In the genomic region with DNA sequence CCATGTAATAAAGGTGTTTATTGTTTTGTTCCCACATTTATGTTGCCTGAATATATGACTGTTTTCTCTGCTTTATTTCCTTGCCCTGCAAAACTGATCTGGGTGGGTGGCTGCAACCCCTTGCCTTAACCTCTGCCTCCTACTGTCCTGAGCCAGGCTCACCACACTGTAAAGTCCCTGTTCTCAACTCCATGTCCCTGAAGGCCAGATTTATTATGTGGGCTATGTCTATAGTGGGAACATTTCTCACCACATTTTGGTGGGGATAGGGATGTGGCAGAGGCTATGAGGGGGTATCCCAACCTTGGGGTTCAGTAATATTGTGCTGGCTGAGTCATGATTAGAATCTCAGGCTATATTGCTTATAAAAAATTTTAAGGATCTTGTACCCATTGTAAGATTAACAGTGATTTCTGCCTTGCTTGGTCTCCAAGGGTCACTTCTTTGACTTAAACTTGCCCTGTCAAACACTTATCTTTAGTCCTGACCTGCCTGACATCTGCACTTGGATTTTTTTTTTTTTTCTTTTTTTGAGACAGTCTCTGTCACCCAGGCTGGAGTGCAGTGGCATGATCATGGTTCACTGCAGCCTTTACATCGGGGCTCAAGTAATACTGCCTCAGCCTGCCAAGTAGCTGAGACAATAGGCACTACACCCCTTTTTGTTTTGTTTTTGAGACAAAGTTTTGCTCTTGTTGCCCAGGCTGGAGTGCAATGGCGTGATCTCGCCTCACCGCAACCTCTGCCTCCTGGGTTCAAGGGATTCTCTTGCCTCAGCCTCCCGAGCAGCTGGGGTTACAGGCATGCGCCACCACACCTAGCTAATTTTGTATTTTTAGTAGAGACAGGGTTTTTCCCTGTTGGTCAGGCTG, we compare ENCODE assay signal across 14 cellular contexts. TPM values are rescaled to one million over a fixed set of nuclear protein-coding genes. Genes with fewer than 3 reads are reported as not detected.
DNase-seq lines count a peak whose midpoint lies in the region; ATAC-seq and TF ChIP-seq lines count a peak whose summit lies in the region.
"Had no signal": no experiment of that assay in that cellular context is flagged by ENCODE, and none has a peak within 500 bp of the region (broad histone marks: within the 10 kb centered on the region; RNA-seq: fewer than 3 reads in every experiment).

No MANE protein-coding gene starts in this region.

- H3K4me3 Mint-ChIP-seq in activated CD4-positive, alpha-beta T cell treated with anti-CD3 and anti-CD28 coated beads for 36 hours, result peak overlapping the region; percentile 96
- peak overlapping the region; percentile 94 for H3K4me3 Mint-ChIP-seq in activated naive CD8-positive, alpha-beta T cell treated with anti-CD3 and anti-CD28 coated beads for 36 hours
- peak overlapping the region in 3 of 10 donors; percentile 34 to 72 (median 37) for H3K4me3 Mint-ChIP-seq in naive thymus-derived CD8-positive, alpha-beta T cell

- DNase-seq in activated CD4-positive, alpha-beta T cell treated with anti-CD3 and anti-CD28 coated beads for 36 hours, result no peak
- DNase-seq in activated CD4-positive, alpha-beta T cell treated with anti-CD3 and anti-CD28 coated beads, Interleukin-2, amount 50 U/mL, for 4 hours, result no peak
- DNase-seq in HCT116 (ENCODE audit: low read depth, low spot score) (no peak), NCI-H146 (lab: John Stamatoyannopoulos, UW) (no peak), stomach (no peak)
- DNase-seq in activated naive CD8-positive, alpha-beta T cell treated with anti-CD3 and anti-CD28 coated beads for 36 hours, result no peak
- DNase-seq in naive thymus-derived CD8-positive, alpha-beta T cell, result no peak
- DNase-seq: ACHN, left ventricle myocardium superior, NCI-H510A treated with DMSO at 0.1 percent for 48 hours, trophoblast cell had no signal

- no peak for TF ChIP-seq EP300 in stomach (IDR thresholded peaks at IDR 0.05)

- H3K27me3 Mint-ChIP-seq in activated CD4-positive, alpha-beta T cell treated with anti-CD3 and anti-CD28 coated beads for 36 hours, result no peaks in the 10 kb centered on the region
- H3K27me3 Mint-ChIP-seq in activated naive CD8-positive, alpha-beta T cell treated with anti-CD3 and anti-CD28 coated beads for 36 hours, result no peaks in the 10 kb centered on the region
- no peaks in the 10 kb centered on the region for H3K27me3 Mint-ChIP-seq in naive thymus-derived CD8-positive, alpha-beta T cell

- POLR2A ChIA-PET in activated CD4-positive, alpha-beta T cell treated with anti-CD3 and anti-CD28 coated beads for 36 hours (lab: Charles Lee), result interaction anchor here (0.6 kb wide), 2 partner anchors 47 to 299 kb away, joined by 3 to 4 read pairs; no protein-coding TSS in a partner anchor
- POLR2A ChIA-PET in HCT116 (lab: Charles Lee), result interaction anchor here (0.9 kb wide), 1 partner anchor 58 kb away, joined by 5 read pairs; no protein-coding TSS in a partner anchor
- POLR2A ChIA-PET in naive thymus-derived CD8-positive, alpha-beta T cell (lab: Charles Lee), result interaction anchor here (0.6 to 5.3 kb wide), 3 partner anchors 8 to 680 kb away, joined by 3 to 109 read pairs (median 99); a partner anchor contains a TSS

- no peak overlapping the region for H3K4me2 ChIP-seq in HCT116 (ENCODE audit: low read length)

- H3K4me1 Mint-ChIP-seq in activated CD4-positive, alpha-beta T cell treated with anti-CD3 and anti-CD28 coated beads for 36 hours, result peaks cover 46% of the 10 kb centered on the region
- H3K4me1 Mint-ChIP-seq in activated naive CD8-positive, alpha-beta T cell treated with anti-CD3 and anti-CD28 coated beads for 36 hours, result peaks cover 40% of the 10 kb centered on the region
- peaks cover 26 to 53% (median 41%) of the 10 kb centered on the region in 4 donors for H3K4me1 Mint-ChIP-seq in naive thymus-derived CD8-positive, alpha-beta T cell

- TF ChIP-seq POLR2A in HCT116 (IDR thresholded peaks at IDR 0.05; ENCODE audit: borderline replicate concordance, extremely low read depth, insufficient read depth, insufficient read length) (no peak), stomach (IDR thresholded peaks at IDR 0.05) (no peak)

- CTCF ChIA-PET in activated CD4-positive, alpha-beta T cell treated with anti-CD3 and anti-CD28 coated beads for 36 hours (lab: Charles Lee), result interaction anchor here (0.7 kb wide), 1 partner anchor 25 kb away, joined by 3 read pairs; no protein-coding TSS in a partner anchor
- CTCF ChIA-PET in HCT116 (lab: Charles Lee), result interaction anchor here (0.8 kb wide), 1 partner anchor 9 kb away, joined by 3 read pairs; a partner anchor contains a TSS

- peaks cover 18% of the 10 kb centered on the region; the same call in 1 of the 2 replicates for H4K20me1 ChIP-seq in HCT116 (ENCODE audit: insufficient read depth)

- H3K36me3 ChIP-seq in HCT116 (ENCODE audit: control insufficient read depth in 1 of 2, insufficient read depth in 2 of 2, low read length in 2 of 2) (peaks cover 28 to 49% of the 10 kb centered on the region in 2 experiments), stomach (peaks cover 41 to 61% (median 58%) of the 10 kb centered on the region in 4 donors)

- RAD21 ChIA-PET in HCT116 (lab: Charles Lee; ENCODE audit: low non-redundant PET in 1 of 2, low total read pairs in 2 of 2, uncharacterized antibody in 2 of 2, unreplicated experiment in 2 of 2), result no interaction called here

- H3K9ac ChIP-seq in HCT116 (ENCODE audit: low read length), result no peak overlapping the region

- H2AFZ ChIP-seq in HCT116 (ENCODE audit: low read depth, low read length, poor library complexity, severe bottlenecking), result no peak overlapping the region

- TF ChIP-seq CTCF in HCT116 (IDR thresholded peaks at IDR 0.05 in 2 of 3, conservative IDR thresholded peaks at IDR 0.05 in 1 of 3; ENCODE audit: borderline replicate concordance in 1 of 3, insufficient read depth in 1 of 3, low read depth in 2 of 3, low read length in 2 of 3), result no peak
- TF ChIP-seq CTCF in stomach (IDR thresholded peaks at IDR 0.05), result no peak

- no TSS peak for BruUV-seq in HCT116 (replicated peaks; lab: Mats Ljungman, UMichigan)

- peak overlapping the region; percentile 84 for H3K27ac Mint-ChIP-seq in activated CD4-positive, alpha-beta T cell treated with anti-CD3 and anti-CD28 coated beads for 36 hours
- H3K27ac Mint-ChIP-seq in activated naive CD8-positive, alpha-beta T cell treated with anti-CD3 and anti-CD28 coated beads for 36 hours, result peak overlapping the region; percentile 85
- peak overlapping the region in 7 of 10 donors; percentile 7 to 95 (median 81) for H3K27ac Mint-ChIP-seq in naive thymus-derived CD8-positive, alpha-beta T cell

- H3K9me3 ChIP-seq in HCT116 (ENCODE audit: control insufficient read depth in 1 of 2, insufficient read depth in 1 of 2, low read depth in 1 of 2, low read length in 2 of 2), result no peaks in the 10 kb centered on the region
- no peaks in the 10 kb centered on the region for H3K9me3 ChIP-seq in stomach

- peaks cover 43% of the 10 kb centered on the region for H3K79me2 ChIP-seq in HCT116 (ENCODE audit: insufficient read depth, low read length)

- TF ChIP-seq RAD21 in HCT116 (IDR thresholded peaks at IDR 0.05; ENCODE audit: low read depth), result no peak

- peaks cover 76% of the 10 kb centered on the region for H3K36me3 Mint-ChIP-seq in activated CD4-positive, alpha-beta T cell treated with anti-CD3 and anti-CD28 coated beads for 36 hours (ENCODE audit: low read depth)
- peaks cover 76% of the 10 kb centered on the region for H3K36me3 Mint-ChIP-seq in activated naive CD8-positive, alpha-beta T cell treated with anti-CD3 and anti-CD28 coated beads for 36 hours
- peaks cover 0 to 60% (median 18%) of the 10 kb centered on the region in 3 donors for H3K36me3 Mint-ChIP-seq in naive thymus-derived CD8-positive, alpha-beta T cell

- H3K9me2 ChIP-seq in HCT116 (ENCODE audit: insufficient read depth), result no peaks in the 10 kb centered on the region

- intact Hi-C loops in activated CD4-positive, alpha-beta T cell treated with anti-CD3 and anti-CD28 coated beads for 36 hours (cut with DNase I, micrococcal nuclease), result loop anchor here in 1 of 2 experiments (5.0 kb wide), 2 partner anchors 713 to 743 kb away; a partner anchor contains a TSS
- intact Hi-C loops in HCT116 (cut with micrococcal nuclease) (no loop called here), stomach (cut with DNase I; ENCODE audit: low total_unique reads) (no loop called here)

- H3K4me1 ChIP-seq in HCT116 (ENCODE audit: control insufficient read depth in 1 of 2, insufficient read depth in 2 of 2, low read length in 2 of 2), result peaks cover 10 to 24% of the 10 kb centered on the region in 2 experiments
- peaks cover 26 to 41% (median 37%) of the 10 kb centered on the region in 4 donors for H3K4me1 ChIP-seq in stomach

- H3K4me3 ChIP-seq in HCT116 (replicated peaks in 1 of 2; ENCODE audit: low read depth in 1 of 2, low read length in 2 of 2), result no peak overlapping the region
- peak overlapping the region in 1 of 4 donors; percentile 77 for H3K4me3 ChIP-seq in stomach

- H3K27me3 ChIP-seq in HCT116 (ENCODE audit: insufficient read depth, low read length) (no peaks in the 10 kb centered on the region), stomach (no peaks in the 10 kb centered on the region)

- WGBS in stomach, 5 donors, result 92 to 96% (median 94%) methylated on average over 6 of the region's 6 CpGs

- no peak for ATAC-seq in activated CD4-positive, alpha-beta T cell treated with anti-CD3 and anti-CD28 coated beads for 36 hours
- ATAC-seq in HCT116 (no peak), HG03565 (IDR thresholded peaks at IDR 0.05; ENCODE audit: unreplicated experiment) (no peak)
- no peak for ATAC-seq in naive thymus-derived CD8-positive, alpha-beta T cell
- ATAC-seq: left ventricle myocardium superior had no signal

- H3K27ac ChIP-seq in HCT116 (ENCODE audit: low read depth, low read length), result no peak overlapping the region; the same call in 1 of the 2 replicates
- H3K27ac ChIP-seq in stomach, result no peak overlapping the region

- H3K9me3 Mint-ChIP-seq in activated CD4-positive, alpha-beta T cell treated with anti-CD3 and anti-CD28 coated beads for 36 hours (ENCODE audit: low read depth), result no peaks in the 10 kb centered on the region
- H3K9me3 Mint-ChIP-seq in activated naive CD8-positive, alpha-beta T cell treated with anti-CD3 and anti-CD28 coated beads for 36 hours, result no peaks in the 10 kb centered on the region
- H3K9me3 Mint-ChIP-seq in naive thymus-derived CD8-positive, alpha-beta T cell, result no peaks in the 10 kb centered on the region

RNA-seq across cellular contexts. Expression of a gene that starts 3.6 kb away (rescaled TPM):
- total RNA-seq in activated CD4-positive, alpha-beta T cell treated with anti-CD3 and anti-CD28 coated beads for 36 hours, result 1,000 to 10,000 TPM; 3,005 to 3,275 TPM
- total RNA-seq in HCT116 (2021; ENCODE audit: unreplicated experiment) (2,296 TPM), stomach (1,000 to 10,000 TPM in 4 of 5 donors, 100 to 1,000 TPM in 1; 322 to 2,657 (median 1,647) TPM)
- 2,510 and 2,655 TPM in 2 replicates for polyA plus RNA-seq in HCT116 (2012)
- 1,000 to 10,000 TPM; 2,658 to 2,665 TPM for total RNA-seq in activated naive CD8-positive, alpha-beta T cell treated with anti-CD3 and anti-CD28 coated beads for 36 hours
- 1,000 to 10,000 TPM; 2,208 to 2,330 TPM for total RNA-seq in naive thymus-derived CD8-positive, alpha-beta T cell
- 1,000 to 10,000 TPM; 1,336 to 1,571 (median 1,431) TPM for polyA plus RNA-seq in naive thymus-derived CD8-positive, alpha-beta T cell
- polyA plus RNA-seq in stomach, result 1,000 to 10,000 TPM; 2,591 to 3,429 (median 3,008) TPM

RNA-seq across cellular contexts. Expression of a gene that starts 9.0 kb away (rescaled TPM):
- under 1 TPM; 0.69 to 0.71 TPM for total RNA-seq in activated CD4-positive, alpha-beta T cell treated with anti-CD3 and anti-CD28 coated beads for 36 hours
- total RNA-seq in HCT116 (2021; ENCODE audit: unreplicated experiment) (0.52 TPM), stomach (10 to 100 TPM in 1 of 5 donors, under 1 TPM in 1, not detected in 3; 0.87 to 60.0 TPM)
- polyA plus RNA-seq in HCT116 (2012), result 0.26 and 0.35 TPM in 2 replicates
- 1 to 10 TPM; 1.5 to 1.8 TPM for total RNA-seq in activated naive CD8-positive, alpha-beta T cell treated with anti-CD3 and anti-CD28 coated beads for 36 hours
- 1 to 10 TPM; 1.6 to 2.2 TPM for total RNA-seq in naive thymus-derived CD8-positive, alpha-beta T cell
- under 1 TPM in 2 of 3 donors, not detected in 1; 0.29 to 0.32 TPM for polyA plus RNA-seq in naive thymus-derived CD8-positive, alpha-beta T cell
- polyA plus RNA-seq in stomach, result under 1 TPM in 1 of 3 donors, not detected in 2; 0.35 TPM
- total RNA-seq: endothelial cell of umbilical vein had no signal

RNA-seq across cellular contexts. Expression of a gene that starts 21.2 kb away (rescaled TPM):
- 10 to 100 TPM; 52.1 to 52.7 TPM for total RNA-seq in activated CD4-positive, alpha-beta T cell treated with anti-CD3 and anti-CD28 coated beads for 36 hours
- total RNA-seq in HCT116 (2021; ENCODE audit: unreplicated experiment), result 56.1 TPM
- 67.3 and 78.0 TPM in 2 replicates for polyA plus RNA-seq in HCT116 (2012)
- total RNA-seq in activated naive CD8-positive, alpha-beta T cell treated with anti-CD3 and anti-CD28 coated beads for 36 hours, result 10 to 100 TPM; 53.3 to 57.1 TPM
- 100 to 1,000 TPM; 139 to 140 TPM for total RNA-seq in naive thymus-derived CD8-positive, alpha-beta T cell
- polyA plus RNA-seq in naive thymus-derived CD8-positive, alpha-beta T cell, result 10 to 100 TPM; 14.3 to 36.0 (median 25.5) TPM
- total RNA-seq in stomach, result 10 to 100 TPM in 4 of 5 donors, under 1 TPM in 1; 0.58 to 30.4 (median 24.3) TPM
- 10 to 100 TPM in 2 of 3 donors, 1 to 10 TPM in 1; 9.5 to 21.2 (median 13.5) TPM for polyA plus RNA-seq in stomach

RNA-seq across cellular contexts. Expression of a gene that starts 28.2 kb away (rescaled TPM):
- total RNA-seq in activated CD4-positive, alpha-beta T cell treated with anti-CD3 and anti-CD28 coated beads for 36 hours, result under 1 TPM in 1 of 2 experiments, not detected in 1; 0.32 TPM
- total RNA-seq in HCT116 (2021; ENCODE audit: unreplicated experiment), result 0.96 TPM
- polyA plus RNA-seq in HCT116 (2012), result 2.4 and 3.1 TPM in 2 replicates
- 1 to 10 TPM in 1 of 2 experiments, under 1 TPM in 1; 0.70 to 1.0 TPM for total RNA-seq in activated naive CD8-positive, alpha-beta T cell treated with anti-CD3 and anti-CD28 coated beads for 36 hours
- 1 to 10 TPM; 1.2 to 2.1 TPM for total RNA-seq in naive thymus-derived CD8-positive, alpha-beta T cell
- under 1 TPM in 2 of 3 donors, not detected in 1; 0.24 to 0.86 TPM for polyA plus RNA-seq in naive thymus-derived CD8-positive, alpha-beta T cell
- total RNA-seq in stomach, result 10 to 100 TPM in 1 of 5 donors, not detected in 4; 25.5 TPM
- polyA plus RNA-seq in stomach, result 1 to 10 TPM in 1 of 3 donors, under 1 TPM in 2; 0.38 to 4.4 (median 0.50) TPM
- total RNA-seq: cardiac septum had no signal

RNA-seq across cellular contexts. Expression of a gene that starts 29.4 kb away (rescaled TPM):
- total RNA-seq in activated CD4-positive, alpha-beta T cell treated with anti-CD3 and anti-CD28 coated beads for 36 hours, result 10 to 100 TPM; 16.7 to 17.2 TPM
- total RNA-seq in HCT116 (2021; ENCODE audit: unreplicated experiment) (11.6 TPM), stomach (1 to 10 TPM in 2 of 5 donors, under 1 TPM in 1, not detected in 2; 0.89 to 4.1 (median 2.9) TPM)
- 5.2 and 6.1 TPM in 2 replicates for polyA plus RNA-seq in HCT116 (2012)
- 1 to 10 TPM; 6.0 to 8.1 TPM for total RNA-seq in activated naive CD8-positive, alpha-beta T cell treated with anti-CD3 and anti-CD28 coated beads for 36 hours
- total RNA-seq in naive thymus-derived CD8-positive, alpha-beta T cell, result 1 to 10 TPM; 6.5 to 8.8 TPM
- polyA plus RNA-seq in naive thymus-derived CD8-positive, alpha-beta T cell, result under 1 TPM; 0.16 to 0.47 (median 0.44) TPM
- 1 to 10 TPM; 1.4 to 2.9 (median 2.8) TPM for polyA plus RNA-seq in stomach
